In genomic region chr22:24410110-24410856, GRCh38 we compare ENCODE assay signal across 11 cellular contexts. TPM values are rescaled to one million over a fixed set of nuclear protein-coding genes. Genes with fewer than 3 reads are reported as not detected.
DNase-seq lines count a peak whose midpoint lies in the region; ATAC-seq and TF ChIP-seq lines count a peak whose summit lies in the region.
"Had no signal": no experiment of that assay in that cellular context is flagged by ENCODE, and none has a peak within 500 bp of the region (broad histone marks: within the 10 kb centered on the region; RNA-seq: fewer than 3 reads in every experiment).

No MANE protein-coding gene starts in this region.

- TF ChIP-seq CTCF in NB4 (IDR thresholded peaks at IDR 0.05; ENCODE audit: low read depth, low read length) (no peak), brain microvascular endothelial cell (IDR thresholded peaks at IDR 0.05; ENCODE audit: low read depth, low read length, missing control alignments) (no peak), osteocyte (IDR thresholded peaks at IDR 0.05) (no peak)

- peak overlapping the region; percentile 48 for H3K27ac Mint-ChIP-seq in activated CD4-positive, alpha-beta memory T cell treated with anti-CD3 and anti-CD28 coated beads, Interleukin-2, amount 10 ng/mL, durations not matched to agents 7 days and 5 days
- no peak overlapping the region for H3K27ac Mint-ChIP-seq in activated CD4-positive, alpha-beta memory T cell treated with anti-CD3 and anti-CD28 coated beads for 36 hours
- H3K27ac Mint-ChIP-seq in osteocyte (ENCODE audit: unreplicated experiment) = peak overlapping the region; percentile 40
- H3K27ac Mint-ChIP-seq: dendritic cell treated with granulocyte-macrophage colony-stimulating factor and Interleukin-4, amounts not matched to agents 40 ng/mL and 50 ng/mL, for 4 days had no signal

- no peak overlapping the region for H3K27ac ChIP-seq in brain microvascular endothelial cell

- H3K36me3 Mint-ChIP-seq in activated CD4-positive, alpha-beta memory T cell treated with anti-CD3 and anti-CD28 coated beads, Interleukin-2, amount 10 ng/mL, durations not matched to agents 7 days and 5 days (ENCODE audit: low read depth) = peaks cover 11% of the 10 kb centered on the region
- H3K36me3 Mint-ChIP-seq in activated CD4-positive, alpha-beta memory T cell treated with anti-CD3 and anti-CD28 coated beads for 36 hours = peaks cover 2% of the 10 kb centered on the region
- peaks cover 11% of the 10 kb centered on the region for H3K36me3 Mint-ChIP-seq in osteocyte (ENCODE audit: unreplicated experiment)

- H3K9me3 Mint-ChIP-seq in activated CD4-positive, alpha-beta memory T cell treated with anti-CD3 and anti-CD28 coated beads, Interleukin-2, amount 10 ng/mL, durations not matched to agents 7 days and 5 days = no peaks in the 10 kb centered on the region
- H3K9me3 Mint-ChIP-seq in activated CD4-positive, alpha-beta memory T cell treated with anti-CD3 and anti-CD28 coated beads for 36 hours = no peaks in the 10 kb centered on the region
- no peaks in the 10 kb centered on the region for H3K9me3 Mint-ChIP-seq in osteocyte (ENCODE audit: unreplicated experiment)
- H3K9me3 Mint-ChIP-seq: dendritic cell treated with granulocyte-macrophage colony-stimulating factor and Interleukin-4, amounts not matched to agents 40 ng/mL and 50 ng/mL, for 4 days had no signal

- POLR2A ChIA-PET in activated CD4-positive, alpha-beta memory T cell treated with anti-CD3 and anti-CD28 coated beads, Interleukin-2, amount 10 ng/mL, durations not matched to agents 7 days and 5 days (lab: Charles Lee) = interaction anchor here (1.2 kb wide), 1 partner anchor 105 kb away, joined by 3 read pairs; no protein-coding TSS in a partner anchor
- POLR2A ChIA-PET in activated CD4-positive, alpha-beta memory T cell treated with anti-CD3 and anti-CD28 coated beads for 36 hours (lab: Charles Lee) = interaction anchor here (0.6 kb wide), 1 partner anchor 66 kb away, joined by 4 read pairs; no protein-coding TSS in a partner anchor

- no peak for DNase-seq in activated CD4-positive, alpha-beta memory T cell treated with anti-CD3 and anti-CD28 coated beads, Interleukin-2, amount 10 ng/mL, durations not matched to agents 7 days and 5 days
- DNase-seq in activated CD4-positive, alpha-beta memory T cell treated with anti-CD3 and anti-CD28 coated beads for 36 hours = no peak
- DNase-seq in NB4 (ENCODE audit: low read depth) = peak; percentile 48
- DNase-seq in brain microvascular endothelial cell = peak; percentile 40
- DNase-seq in osteocyte (ENCODE audit: extremely low spot score, unreplicated experiment) = no peak
- DNase-seq: mesendoderm had no signal

- in situ Hi-C loops in brain microvascular endothelial cell (cut with HindIII; ENCODE audit: low pct_ligation_motif_present, low sequenced_read_pairs) = no loop called here

- H3K4me3 Mint-ChIP-seq in activated CD4-positive, alpha-beta memory T cell treated with anti-CD3 and anti-CD28 coated beads, Interleukin-2, amount 10 ng/mL, durations not matched to agents 7 days and 5 days = no peak overlapping the region
- H3K4me3 Mint-ChIP-seq in activated CD4-positive, alpha-beta memory T cell treated with anti-CD3 and anti-CD28 coated beads for 36 hours = no peak overlapping the region
- H3K4me3 Mint-ChIP-seq in osteocyte (ENCODE audit: unreplicated experiment) = no peak overlapping the region
- H3K4me3 Mint-ChIP-seq: dendritic cell treated with granulocyte-macrophage colony-stimulating factor and Interleukin-4, amounts not matched to agents 40 ng/mL and 50 ng/mL, for 4 days had no signal

- no peak for TF ChIP-seq POLR2A in NB4 (IDR thresholded peaks at IDR 0.05; ENCODE audit: extremely low read depth, insufficient read length)

- peaks cover 33% of the 10 kb centered on the region for H3K4me1 Mint-ChIP-seq in activated CD4-positive, alpha-beta memory T cell treated with anti-CD3 and anti-CD28 coated beads, Interleukin-2, amount 10 ng/mL, durations not matched to agents 7 days and 5 days
- H3K4me1 Mint-ChIP-seq in activated CD4-positive, alpha-beta memory T cell treated with anti-CD3 and anti-CD28 coated beads for 36 hours (ENCODE audit: low read depth) = peaks cover 19% of the 10 kb centered on the region
- H3K4me1 Mint-ChIP-seq in osteocyte (ENCODE audit: unreplicated experiment) = peaks cover 49% of the 10 kb centered on the region

- peaks cover 11% of the 10 kb centered on the region for H3K36me3 ChIP-seq in brain microvascular endothelial cell (replicated peaks)

- H3K4me3 ChIP-seq in NB4 (ENCODE audit: low read depth, low read length) (no peak overlapping the region), brain microvascular endothelial cell (ENCODE audit: low read depth, low read length) (no peak overlapping the region)

- intact Hi-C loops in activated CD4-positive, alpha-beta memory T cell treated with anti-CD3 and anti-CD28 coated beads for 36 hours (cut with micrococcal nuclease) = no loop called here

- H3K27me3 Mint-ChIP-seq in activated CD4-positive, alpha-beta memory T cell treated with anti-CD3 and anti-CD28 coated beads, Interleukin-2, amount 10 ng/mL, durations not matched to agents 7 days and 5 days = no peaks in the 10 kb centered on the region
- no peaks in the 10 kb centered on the region for H3K27me3 Mint-ChIP-seq in activated CD4-positive, alpha-beta memory T cell treated with anti-CD3 and anti-CD28 coated beads for 36 hours
- H3K27me3 Mint-ChIP-seq in osteocyte (ENCODE audit: unreplicated experiment) = no peaks in the 10 kb centered on the region
- H3K27me3 Mint-ChIP-seq: dendritic cell treated with granulocyte-macrophage colony-stimulating factor and Interleukin-4, amounts not matched to agents 40 ng/mL and 50 ng/mL, for 4 days had no signal

- no peaks in the 10 kb centered on the region for H3K27me3 ChIP-seq in brain microvascular endothelial cell (replicated peaks)

- CTCF ChIA-PET in activated CD4-positive, alpha-beta memory T cell treated with anti-CD3 and anti-CD28 coated beads, Interleukin-2, amount 10 ng/mL, durations not matched to agents 7 days and 5 days (lab: Charles Lee) = interaction anchor here (0.6 to 2.4 kb wide), 3 partner anchors 13 to 92 kb away, joined by 3 to 8 read pairs (median 4); no protein-coding TSS in a partner anchor
- CTCF ChIA-PET in activated CD4-positive, alpha-beta memory T cell treated with anti-CD3 and anti-CD28 coated beads for 36 hours (lab: Charles Lee) = interaction anchor here (1.4 kb wide), 1 partner anchor 92 kb away, joined by 3 read pairs; no protein-coding TSS in a partner anchor

- ATAC-seq in GM21367 (IDR thresholded peaks at IDR 0.05; ENCODE audit: unreplicated experiment) (no peak), HG03135 (IDR thresholded peaks at IDR 0.05; ENCODE audit: unreplicated experiment) (no peak), GM18498 (IDR thresholded peaks at IDR 0.05; ENCODE audit: unreplicated experiment) (no peak)
- ATAC-seq: sciatic nerve had no signal

RNA-seq across cellular contexts. Expression of gene ADORA2A, which starts 17.1 kb away (rescaled TPM):
- total RNA-seq in activated CD4-positive, alpha-beta memory T cell treated with anti-CD3 and anti-CD28 coated beads, Interleukin-2, amount 10 ng/mL, durations not matched to agents 7 days and 5 days = 10 to 100 TPM; 19.7 to 19.8 TPM
- total RNA-seq in activated CD4-positive, alpha-beta memory T cell treated with anti-CD3 and anti-CD28 coated beads for 36 hours = 10 to 100 TPM; 30.5 to 33.0 TPM
- total RNA-seq in osteocyte = 1.6 and 3.5 TPM in 2 replicates

Comparison
In these comparisons a context has a peak if more than half of its experiments do, and no peak if none do; other contexts are left out.
1. DNase-seq: peak in NB4 (single experiment) and brain microvascular endothelial cell (single experiment); none in activated CD4-positive, alpha-beta memory T cell treated with anti-CD3 and anti-CD28 coated beads, Interleukin-2, amount 10 ng/mL, durations not matched to agents 7 days and 5 days (single experiment), activated CD4-positive, alpha-beta memory T cell treated with anti-CD3 and anti-CD28 coated beads for 36 hours (single experiment) and osteocyte (single experiment).